Comparison of ENCODE assay signal across 9 cellular contexts in the genomic region with DNA sequence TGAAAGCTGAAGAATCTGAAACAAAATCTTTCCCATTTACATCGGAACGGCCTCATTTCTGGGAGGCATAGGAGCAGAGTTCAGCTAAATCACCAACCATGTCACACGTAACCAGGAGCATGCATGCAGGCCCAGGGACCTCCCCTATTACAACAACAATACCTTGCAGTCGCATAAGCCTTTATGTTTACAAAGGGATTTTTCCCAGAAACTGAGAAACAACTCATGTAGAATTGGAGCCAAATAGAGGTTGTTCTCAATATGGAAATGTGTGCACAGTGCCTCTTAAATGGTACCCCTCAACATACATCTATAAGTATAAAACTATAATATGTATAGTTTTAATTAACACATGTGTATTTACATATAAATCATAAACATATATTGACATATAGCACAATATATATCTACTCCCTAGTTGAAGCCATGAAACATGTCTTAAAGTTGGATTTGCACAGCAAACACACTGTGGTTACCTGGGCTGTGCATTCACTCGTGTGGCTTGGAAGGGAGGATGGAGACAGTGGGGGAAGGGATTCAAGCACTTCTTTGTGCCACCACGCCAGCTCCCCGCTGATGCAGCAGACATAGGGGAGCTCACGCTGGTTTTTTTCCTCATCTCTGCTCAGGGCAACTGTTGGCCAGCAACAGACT. TPM values are rescaled to one million over a fixed set of nuclear protein-coding genes. Genes with fewer than 3 reads are reported as not detected.
DNase-seq lines count a peak whose midpoint lies in the region; ATAC-seq, FAIRE-seq and TF ChIP-seq lines count a peak whose summit lies in the region.
"Had no signal": no experiment of that assay in that cellular context is flagged by ENCODE, and none has a peak within 500 bp of the region (broad histone marks: within the 10 kb centered on the region; RNA-seq: fewer than 3 reads in every experiment).

No MANE protein-coding gene starts in this region.

- FAIRE-seq in keratinocyte (lab: Jason Lieb, UNC), result no peak

- H3K4me2 ChIP-seq in keratinocyte (ENCODE audit: control insufficient read depth, extremely low read depth, insufficient read depth, low read depth, low read length), result no peak overlapping the region

- no peak overlapping the region for H3K4me3 ChIP-seq in keratinocyte (ENCODE audit: control insufficient read depth in 2 of 3, extremely low read depth in 1 of 3, insufficient read depth in 2 of 3, low read depth in 1 of 3, low read length in 3 of 3)
- H3K4me3 ChIP-seq in WERI-Rb-1 (ENCODE audit: low read depth, low read length), result no peak overlapping the region
- H3K4me3 ChIP-seq: skin epidermis had no signal

- H3K27me3 ChIP-seq in keratinocyte (ENCODE audit: control insufficient read depth, extremely low read depth, insufficient read depth, low read length) (no peaks in the 10 kb centered on the region), WERI-Rb-1 (ENCODE audit: insufficient read depth, low read depth, severe bottlenecking) (no peaks in the 10 kb centered on the region)

- H2AFZ ChIP-seq in keratinocyte (ENCODE audit: control insufficient read depth, low read length), result no peak overlapping the region

- H3K4me1 ChIP-seq in keratinocyte (ENCODE audit: control insufficient read depth, extremely low read depth, insufficient read depth, low read length), result peaks cover 45% of the 10 kb centered on the region

- DNase-seq in keratinocyte (ENCODE audit: low read depth, low spot score) (no peak), WERI-Rb-1 (no peak)
- DNase-seq: immature natural killer cell had no signal

- no peaks in the 10 kb centered on the region for H3K9me3 ChIP-seq in keratinocyte (ENCODE audit: control insufficient read depth, low read depth, low read length)
- no peaks in the 10 kb centered on the region for H3K9me3 ChIP-seq in WERI-Rb-1 (ENCODE audit: severe bottlenecking)

- H3K79me2 ChIP-seq in keratinocyte (ENCODE audit: control insufficient read depth, insufficient read depth, low read length), result no peaks in the 10 kb centered on the region

- H3K9me1 ChIP-seq in keratinocyte (ENCODE audit: control insufficient read depth, extremely low read depth, insufficient read depth, low read length), result peaks cover 2% of the 10 kb centered on the region

- H3K36me3 ChIP-seq in keratinocyte (ENCODE audit: control insufficient read depth in 2 of 2, extremely low read depth in 1 of 2, insufficient read depth in 2 of 2, low read length in 2 of 2) (peaks cover 3 to 9% of the 10 kb centered on the region in 2 experiments), WERI-Rb-1 (peaks cover 15% of the 10 kb centered on the region; the same call in 1 of the 2 replicates)

- H4K20me1 ChIP-seq in keratinocyte (ENCODE audit: control insufficient read depth, extremely low read depth, insufficient read depth, low read length), result no peaks in the 10 kb centered on the region

- H3K9ac ChIP-seq in keratinocyte (ENCODE audit: control insufficient read depth, extremely low read depth, insufficient read depth, low read length), result no peak overlapping the region

- H3K27ac ChIP-seq in keratinocyte (ENCODE audit: control insufficient read depth, insufficient read depth, low read length) (peak overlapping the region; percentile 8), WERI-Rb-1 (no peak overlapping the region)

- ATAC-seq in GM18868 (IDR thresholded peaks at IDR 0.05; ENCODE audit: unreplicated experiment), result peak; percentile 18
- peak; percentile 9 for ATAC-seq in GM21737 (IDR thresholded peaks at IDR 0.05; ENCODE audit: unreplicated experiment)
- peak; percentile 7 for ATAC-seq in HG03460 (IDR thresholded peaks at IDR 0.05; ENCODE audit: unreplicated experiment)
- no peak for ATAC-seq in HG02798 (IDR thresholded peaks at IDR 0.05; ENCODE audit: poor library complexity, unreplicated experiment)
- no peak for ATAC-seq in GM19397 (IDR thresholded peaks at IDR 0.05; ENCODE audit: unreplicated experiment)

- dilution Hi-C loops in keratinocyte (cut with MboI; ENCODE audit: extremely low pct_ligation_motif_present, low sequenced_read_pairs), result no loop called here

- no peak for TF ChIP-seq CTCF in keratinocyte (optimal IDR thresholded peaks at IDR 0.05 in 1 of 3, IDR thresholded peaks at IDR 0.05 in 1 of 3, conservative IDR thresholded peaks at IDR 0.05 in 1 of 3; ENCODE audit: extremely low read depth in 1 of 3, insufficient read depth in 2 of 3, low read length in 3 of 3)
- TF ChIP-seq CTCF in WERI-Rb-1 (IDR thresholded peaks at IDR 0.05; ENCODE audit: low read depth, low read length), result no peak

RNA-seq across cellular contexts. Expression of gene DGKI, which starts 35.0 kb away (rescaled TPM):
- 0.01 to 0.14 TPM in 2 of 3 replicates, not detected in the other for polyA plus RNA-seq in keratinocyte
- not detected for polyA plus RNA-seq in keratinocyte (2011; ENCODE audit: low read depth)
- 0.11 and 0.16 TPM in 2 replicates for polyA plus RNA-seq in keratinocyte (2011; cell fraction: cytosol; rRNA removed)
- polyA plus RNA-seq in keratinocyte (2011; cell fraction: nucleus; rRNA removed), result 0.44 and 0.89 TPM in 2 replicates
- polyA plus RNA-seq in keratinocyte (2012; ENCODE audit: low replicate concordance), result not detected in 2 replicates
- 0.03 TPM in 1 of 3 replicates, not detected in the others for polyA minus RNA-seq in keratinocyte
- polyA minus RNA-seq in keratinocyte (2011; cell fraction: cytosol; rRNA and poly(A)+ RNA removed), result not detected
- polyA minus RNA-seq in keratinocyte (2011; cell fraction: nucleus; rRNA and poly(A)+ RNA removed), result 0.53 and 1.2 TPM in 2 replicates
- polyA plus RNA-seq: immature natural killer cell had no signal

Comparison
In these comparisons a context has a peak if more than half of its experiments do, and no peak if none do; other contexts are left out.
1. ATAC-seq: peak in GM18868 (single experiment), GM21737 (single experiment) and HG03460 (single experiment); none in HG02798 (single experiment) and GM19397 (single experiment).